8 cellular contexts compared by ENCODE assay signal in genomic region chr1:167518331-167518700, GRCh38. TPM values are rescaled to one million over a fixed set of nuclear protein-coding genes. Genes with fewer than 3 reads are reported as not detected.
DNase-seq lines count a peak whose midpoint lies in the region; ATAC-seq and TF ChIP-seq lines count a peak whose summit lies in the region.

Gene CD247 (minus strand): TSS chr1:167518529. CDS start chr1:167518465, 64 bp downstream.

- no peaks in the 10 kb centered on the region for H3K9me3 Mint-ChIP-seq in CD4-positive, alpha-beta T cell
- H3K9me3 Mint-ChIP-seq in activated naive CD4-positive, alpha-beta T cell treated with anti-CD3 and anti-CD28 coated beads, Interleukin-2, amount 50 U/mL, for 24 hours, result no peaks in the 10 kb centered on the region

- peak; percentile 69 for ATAC-seq in CD4-positive, alpha-beta T cell (ENCODE audit: poor library complexity)
- ATAC-seq in Right ventricle myocardium inferior, result no peak

- peak; percentile 65 for TF ChIP-seq CTCF in CD4-positive, alpha-beta T cell (IDR thresholded peaks at IDR 0.05)

- CTCF ChIA-PET in CD4-positive, alpha-beta T cell (lab: Charles Lee), result interaction anchor here (0.6 to 5.3 kb wide), 18 partner anchors 9 to 298 kb away, joined by 3 to 32 read pairs (median 5); partner anchors contain the start of genes CREG1 and POU2F1

- intact Hi-C loops in CD4-positive, alpha-beta T cell (cut with DNase I, micrococcal nuclease), result loop anchor here in 1 of 2 experiments (1.0 to 5.0 kb wide), 2 partner anchors 26 to 36 kb away; no protein-coding TSS in a partner anchor
- intact Hi-C loops in Right ventricle myocardium inferior (cut with DNase I), result no loop called here

- in situ Hi-C loops in HAP-1 (cut with MboI; ENCODE audit: low sequenced_read_pairs), result no loop called here

- peak; percentile 66 to 79 (median 72) for DNase-seq in CD4-positive, alpha-beta T cell
- peak; percentile 70 for DNase-seq in activated CD4-positive, alpha-beta T cell treated with anti-CD3 and anti-CD28 coated beads for 1 hour
- peak; percentile 52 to 55 for DNase-seq in stimulated activated CD4-positive, alpha-beta T cell treated with anti-CD3 and anti-CD28 coated beads, Interleukin-15, amount 100 ng/mL, for 48 hours (ENCODE audit: low read depth in 2 of 2)
- no peak for DNase-seq in HAP-1 (ENCODE audit: low spot score in 2 of 2)
- no peak for DNase-seq in NCI-H446 (lab: John Stamatoyannopoulos, UW)
- no peak for DNase-seq in GM03348 (ENCODE audit: low spot score)
- no peak for DNase-seq in Right ventricle myocardium inferior (ENCODE audit: missing footprints)

- H3K4me3 ChIP-seq in HAP-1, result no peak within 1 kb of the TSS

- no peaks in the 10 kb centered on the region for H3K36me3 ChIP-seq in HAP-1 (replicated peaks)

- H3K27ac ChIP-seq in CD4-positive, alpha-beta T cell (ENCODE audit: low read depth, low read length), result peak within 1 kb of the TSS; percentile 96

- peak within 1 kb of the TSS; percentile 100 for H3K27ac Mint-ChIP-seq in CD4-positive, alpha-beta T cell
- H3K27ac Mint-ChIP-seq in activated naive CD4-positive, alpha-beta T cell treated with anti-CD3 and anti-CD28 coated beads, Interleukin-2, amount 50 U/mL, for 24 hours, result peak within 1 kb of the TSS; percentile 100

- no peaks in the 10 kb centered on the region for H3K27me3 ChIP-seq in CD4-positive, alpha-beta T cell (ENCODE audit: control insufficient read depth, insufficient read depth, low read length)
- no peaks in the 10 kb centered on the region for H3K27me3 ChIP-seq in HAP-1 (ENCODE audit: low read depth)

- no peaks in the 10 kb centered on the region for H3K27me3 Mint-ChIP-seq in CD4-positive, alpha-beta T cell
- H3K27me3 Mint-ChIP-seq in activated naive CD4-positive, alpha-beta T cell treated with anti-CD3 and anti-CD28 coated beads, Interleukin-2, amount 50 U/mL, for 24 hours, result no peaks in the 10 kb centered on the region

- peak within 1 kb of the TSS; percentile 99 for H3K4me3 Mint-ChIP-seq in CD4-positive, alpha-beta T cell
- peak within 1 kb of the TSS; percentile 95 for H3K4me3 Mint-ChIP-seq in activated naive CD4-positive, alpha-beta T cell treated with anti-CD3 and anti-CD28 coated beads, Interleukin-2, amount 50 U/mL, for 24 hours

- H3K9me3 ChIP-seq in CD4-positive, alpha-beta T cell (ENCODE audit: control insufficient read depth, low read length), result no peaks in the 10 kb centered on the region
- no peaks in the 10 kb centered on the region for H3K9me3 ChIP-seq in HAP-1

- POLR2A ChIA-PET in CD4-positive, alpha-beta T cell (lab: Charles Lee), result interaction anchor here (0.7 to 8.0 kb wide), 28 partner anchors 9 to 643 kb away, joined by 3 to 203 read pairs (median 8); partner anchors contain the start of genes CREG1, DCAF6, GPA33 and POU2F1

- H3K4me1 ChIP-seq in HAP-1, result no peaks in the 10 kb centered on the region

- H3K4me1 Mint-ChIP-seq in CD4-positive, alpha-beta T cell (ENCODE audit: low read depth), result peaks cover 67% of the 10 kb centered on the region
- peaks cover 52% of the 10 kb centered on the region for H3K4me1 Mint-ChIP-seq in activated naive CD4-positive, alpha-beta T cell treated with anti-CD3 and anti-CD28 coated beads, Interleukin-2, amount 50 U/mL, for 24 hours

- peaks cover 55% of the 10 kb centered on the region for H3K36me3 Mint-ChIP-seq in CD4-positive, alpha-beta T cell (ENCODE audit: low read depth)
- peaks cover 15% of the 10 kb centered on the region for H3K36me3 Mint-ChIP-seq in activated naive CD4-positive, alpha-beta T cell treated with anti-CD3 and anti-CD28 coated beads, Interleukin-2, amount 50 U/mL, for 24 hours

RNA-seq across cellular contexts. Expression of gene CD247, which starts in this region (rescaled TPM):
- 100 to 1,000 TPM; 355 to 378 TPM for total RNA-seq in CD4-positive, alpha-beta T cell
- 0.92 TPM for total RNA-seq in Right ventricle myocardium inferior

Comparison
In these comparisons a context has a peak if more than half of its experiments do, and no peak if none do; other contexts are left out.
1. RNA of gene CD247 (total RNA-seq): 355 to 378 TPM in CD4-positive, alpha-beta T cell; 0.92 TPM in Right ventricle myocardium inferior (single experiment); every median in the first group is over 100 times any median in the second.
2. DNase-seq: peak in CD4-positive, alpha-beta T cell (10 of 10), activated CD4-positive, alpha-beta T cell treated with anti-CD3 and anti-CD28 coated beads for 1 hour (single experiment) and stimulated activated CD4-positive, alpha-beta T cell treated with anti-CD3 and anti-CD28 coated beads, Interleukin-15, amount 100 ng/mL, for 48 hours (2 of 2); none in HAP-1 (0 of 2), NCI-H446 (0 of 2), GM03348 (single experiment) and Right ventricle myocardium inferior (single experiment).